ENCODE assay signal across 8 cellular contexts in genomic region chr19:18292460-18292809, GRCh38. TPM values are rescaled to one million over a fixed set of nuclear protein-coding genes. Genes with fewer than 3 reads are reported as not detected.
DNase-seq lines count a peak whose midpoint lies in the region; TF ChIP-seq lines count a peak whose summit lies in the region.

No MANE protein-coding gene starts in this region.

- no peaks in the 10 kb centered on the region for H3K9me3 Mint-ChIP-seq in activated naive CD4-positive, alpha-beta T cell treated with anti-CD3 and anti-CD28 coated beads for 36 hours

- peak in 1 of 2 donors; percentile 21 for TF ChIP-seq POLR2A in sigmoid colon (IDR thresholded peaks at IDR 0.05)

- H3K27ac Mint-ChIP-seq in activated naive CD4-positive, alpha-beta T cell treated with anti-CD3 and anti-CD28 coated beads for 36 hours, result peak overlapping the region; percentile 98

- CTCF ChIA-PET in activated naive CD4-positive, alpha-beta T cell treated with anti-CD3 and anti-CD28 coated beads for 36 hours (lab: Charles Lee), result interaction anchor here (1.1 to 5.9 kb wide), 5 partner anchors 11 to 30 kb away, joined by 3 to 82 read pairs (median 7); partner anchors contain the start of genes JUND and LSM4

- H3K9me3 ChIP-seq in WERI-Rb-1 (ENCODE audit: severe bottlenecking) (no peaks in the 10 kb centered on the region), sigmoid colon (no peaks in the 10 kb centered on the region)

- 0% methylated on average over 20 of the region's 20 CpGs for WGBS in sigmoid colon, 2 donors

- H3K27ac ChIP-seq in WERI-Rb-1 (peak overlapping the region; percentile 93), sigmoid colon (peak overlapping the region; percentile 96 to 100 (median 98))

- H3K4me3 ChIP-seq in WERI-Rb-1 (ENCODE audit: low read depth, low read length) (peak overlapping the region; percentile 81), fibroblast of the aortic adventitia (ENCODE audit: low read depth, low read length) (peak overlapping the region; percentile 68), sigmoid colon (peak overlapping the region; percentile 62 to 94 (median 74))

- peak overlapping the region; percentile 89 for H3K4me3 Mint-ChIP-seq in activated naive CD4-positive, alpha-beta T cell treated with anti-CD3 and anti-CD28 coated beads for 36 hours

- H3K27me3 ChIP-seq in WERI-Rb-1 (ENCODE audit: insufficient read depth, low read depth, severe bottlenecking) (no peaks in the 10 kb centered on the region), sigmoid colon (no peaks in the 10 kb centered on the region)

- TF ChIP-seq EP300 in sigmoid colon (IDR thresholded peaks at IDR 0.05), result no peak

- H3K4me1 Mint-ChIP-seq in activated naive CD4-positive, alpha-beta T cell treated with anti-CD3 and anti-CD28 coated beads for 36 hours (ENCODE audit: low read depth), result peaks cover 61% of the 10 kb centered on the region

- no peaks in the 10 kb centered on the region for H3K27me3 Mint-ChIP-seq in activated naive CD4-positive, alpha-beta T cell treated with anti-CD3 and anti-CD28 coated beads for 36 hours (ENCODE audit: low read depth)

- peaks cover 0 to 39% (median 34%) of the 10 kb centered on the region in 4 donors for H3K4me1 ChIP-seq in sigmoid colon

- no peak for TF ChIP-seq CTCF in WERI-Rb-1 (IDR thresholded peaks at IDR 0.05; ENCODE audit: low read depth, low read length)
- TF ChIP-seq CTCF in fibroblast of the aortic adventitia (IDR thresholded peaks at IDR 0.05; ENCODE audit: insufficient read depth, low read length), result no peak
- TF ChIP-seq CTCF in sigmoid colon (IDR thresholded peaks at IDR 0.05), result no peak
- TF ChIP-seq CTCF in GM20000 (IDR thresholded peaks at IDR 0.05; ENCODE audit: extremely low read depth, missing control alignments), result no peak

- intact Hi-C loops in activated naive CD4-positive, alpha-beta T cell treated with anti-CD3 and anti-CD28 coated beads for 36 hours (cut with micrococcal nuclease), result loop anchor here (5.0 kb wide), 1 partner anchor 125 kb away; the partner anchor contains the start of gene SSBP4
- intact Hi-C loops in sigmoid colon (cut with DNase I), result loop anchor here (5.0 kb wide), 1 partner anchor 35 kb away; no protein-coding TSS in a partner anchor

- H3K36me3 Mint-ChIP-seq in activated naive CD4-positive, alpha-beta T cell treated with anti-CD3 and anti-CD28 coated beads for 36 hours (ENCODE audit: low read depth), result peaks cover 1% of the 10 kb centered on the region

- peak; percentile 36 for DNase-seq in activated naive CD4-positive, alpha-beta T cell treated with anti-CD3 and anti-CD28 coated beads for 36 hours
- no peak for DNase-seq in activated naive CD4-positive, alpha-beta T cell treated with anti-CD3 and anti-CD28 coated beads, Interleukin-2, amount 50 U/mL, for 16 hours
- DNase-seq in WERI-Rb-1, result no peak
- DNase-seq in fibroblast of the aortic adventitia (ENCODE audit: low read depth), result no peak
- no peak for DNase-seq in sigmoid colon
- DNase-seq in GM20000 (ENCODE audit: low spot score), result no peak
- no peak for DNase-seq in activated CD4-positive, CD25-positive, alpha-beta regulatory T cell treated with anti-CD3 and anti-CD28 coated beads, Interleukin-2, amount 50 U/mL, for 72 hours
- DNase-seq in SW480 (ENCODE audit: low spot score), result no peak

- H3K36me3 ChIP-seq in WERI-Rb-1, result no peaks in the 10 kb centered on the region
- H3K36me3 ChIP-seq in sigmoid colon, result no peaks in the 10 kb centered on the region

RNA-seq across cellular contexts. Expression of gene JUND, which starts 11.0 kb away (rescaled TPM):
- total RNA-seq in activated naive CD4-positive, alpha-beta T cell treated with anti-CD3 and anti-CD28 coated beads for 36 hours, result 100 to 1,000 TPM in 1 of 2 experiments, 10 to 100 TPM in 1; 87.9 to 105 TPM
- 61.9 and 85.6 TPM in 2 replicates for total RNA-seq in fibroblast of the aortic adventitia (ENCODE audit: low replicate concordance)
- 100 to 1,000 TPM; 163 to 369 (median 230) TPM for total RNA-seq in sigmoid colon
- 100 to 1,000 TPM; 179 to 221 (median 180) TPM for polyA plus RNA-seq in sigmoid colon

RNA-seq across cellular contexts. Expression of gene IQCN, which starts 18.2 kb away (rescaled TPM):
- total RNA-seq in activated naive CD4-positive, alpha-beta T cell treated with anti-CD3 and anti-CD28 coated beads for 36 hours, result under 1 TPM in 1 of 2 experiments, not detected in 1; 0.19 TPM
- total RNA-seq in fibroblast of the aortic adventitia (ENCODE audit: low replicate concordance), result 1.5 and 4.4 TPM in 2 replicates
- total RNA-seq in sigmoid colon, result 1 to 10 TPM; 1.4 to 5.8 (median 2.9) TPM
- 1 to 10 TPM; 1.2 to 4.4 (median 3.4) TPM for polyA plus RNA-seq in sigmoid colon

RNA-seq across cellular contexts. Expression of gene LSM4, which starts 30.4 kb away (rescaled TPM):
- 100 to 1,000 TPM; 439 to 451 TPM for total RNA-seq in activated naive CD4-positive, alpha-beta T cell treated with anti-CD3 and anti-CD28 coated beads for 36 hours
- total RNA-seq in fibroblast of the aortic adventitia (ENCODE audit: low replicate concordance) (113 and 119 TPM in 2 replicates), sigmoid colon (100 to 1,000 TPM in 3 of 4 donors, 10 to 100 TPM in 1; 89.1 to 144 (median 119) TPM)
- 100 to 1,000 TPM; 214 to 285 (median 256) TPM for polyA plus RNA-seq in sigmoid colon

RNA-seq across cellular contexts. Expression of gene PGPEP1, which starts 48.0 kb away (rescaled TPM):
- total RNA-seq in activated naive CD4-positive, alpha-beta T cell treated with anti-CD3 and anti-CD28 coated beads for 36 hours, result 10 to 100 TPM; 14.4 to 15.6 TPM
- 9.6 and 27.2 TPM in 2 replicates for total RNA-seq in fibroblast of the aortic adventitia (ENCODE audit: low replicate concordance)
- total RNA-seq in sigmoid colon, result 10 to 100 TPM; 15.0 to 26.0 (median 16.6) TPM
- 10 to 100 TPM; 14.4 to 36.9 (median 31.7) TPM for polyA plus RNA-seq in sigmoid colon
